In the genomic region with DNA sequence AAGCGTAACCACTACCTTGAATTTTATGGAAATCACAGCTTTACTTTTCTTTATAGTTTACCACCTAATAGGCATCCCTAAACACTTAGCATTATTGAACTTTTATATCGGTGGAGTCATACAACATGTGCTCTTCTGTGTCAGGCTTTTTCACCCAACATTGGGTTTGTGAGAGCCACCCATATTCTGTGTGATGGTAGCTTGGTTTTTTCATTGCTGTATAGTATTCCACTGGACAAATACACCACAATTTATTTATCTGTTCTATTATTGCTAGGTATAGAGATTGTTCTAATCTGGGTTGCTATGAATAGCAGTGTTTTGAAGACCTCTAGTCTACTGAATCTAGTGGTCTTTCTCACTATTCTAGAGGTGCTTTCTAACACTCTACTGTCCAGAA, we compare ENCODE assay signal across 7 cellular contexts.
"Had no signal": no experiment of that assay in that cellular context is flagged by ENCODE, and none has a peak within 500 bp of the region (broad histone marks: within the 10 kb centered on the region; RNA-seq: fewer than 3 reads in every experiment).

No MANE protein-coding gene starts in this region.

- H3K27ac Mint-ChIP-seq: IgD-negative memory B cell had no signal

- H3K36me3 Mint-ChIP-seq: IgD-negative memory B cell had no signal

- H3K4me2 ChIP-seq: KMS-11 had no signal

- FAIRE-seq: HTR-8/SVneo had no signal

- H3K4me3 Mint-ChIP-seq: IgD-negative memory B cell had no signal

- H3K27ac ChIP-seq: HL-60, KMS-11 had no signal

- H3K9ac ChIP-seq: KMS-11 had no signal

- H3K9me3 Mint-ChIP-seq: IgD-negative memory B cell had no signal

- DNase-seq: IMR-90, KBM-7, KG1 had no signal
